Comparison of ENCODE assay signal across 8 cellular contexts in genomic region chr1:61337981-61338848, GRCh38.
DNase-seq lines count a peak whose midpoint lies in the region; ATAC-seq, FAIRE-seq and TF ChIP-seq lines count a peak whose summit lies in the region.

No MANE protein-coding gene starts in this region.

- peak; percentile 38 to 70 (median 58) for TF ChIP-seq CTCF in pancreas (IDR thresholded peaks at IDR 0.05)

- H3K27ac ChIP-seq in adipose tissue (ENCODE audit: low read depth, low read length) (peak overlapping the region; percentile 21), pancreas (peak overlapping the region; percentile 61 to 88 (median 68))

- peak overlapping the region in 2 of 4 donors; percentile 13 to 26 for H3K4me3 ChIP-seq in pancreas

- ATAC-seq in Right ventricle myocardium inferior (peak; percentile 84), pancreas (peak; percentile 93 to 97 (median 95)), HG02642 (IDR thresholded peaks at IDR 0.05; ENCODE audit: poor library complexity, unreplicated experiment) (no peak)
- no peak for ATAC-seq in stimulated activated naive CD8-positive, alpha-beta T cell treated with anti-CD3 and anti-CD28 coated beads, Interleukin-15, Interleukin-2, amounts not matched to agents 100 U/mL and 50 U/mL, for 24 hours

- H3K27me3 ChIP-seq in pancreas = no peaks in the 10 kb centered on the region

- intact Hi-C loops in Right ventricle myocardium inferior (cut with DNase I) = loop anchor here (1.0 to 5.0 kb wide), 6 partner anchors 96 to 286 kb away; no protein-coding TSS in a partner anchor
- intact Hi-C loops in pancreas (cut with DNase I) = loop anchor here in 1 of 3 donors (10.0 kb wide), 2 partner anchors 83 to 283 kb away; no protein-coding TSS in a partner anchor

- FAIRE-seq in G401.6 (lab: Jason Lieb, UNC) (peak; percentile 74), pancreas (lab: Jason Lieb, UNC) (no peak)

- no peaks in the 10 kb centered on the region for H3K9me3 ChIP-seq in pancreas

- peak; percentile 92 for DNase-seq in NCI-H2029 (lab: John Stamatoyannopoulos, UW)
- peak; percentile 73 for DNase-seq in Right ventricle myocardium inferior (ENCODE audit: missing footprints)
- DNase-seq in pancreas = peak in 5 of 6 donors; percentile 56 to 81 (median 73)
- DNase-seq in activated CD4-positive, alpha-beta T cell treated with anti-CD3 and anti-CD28 coated beads, Interleukin-2, amount 50 U/mL, for 4 hours = no peak
- no peak for DNase-seq in stimulated activated naive CD8-positive, alpha-beta T cell treated with anti-CD3 and anti-CD28 coated beads, Interleukin-15, Interleukin-2, amounts not matched to agents 100 U/mL and 50 U/mL, for 24 hours

- 14 to 27% (median 27%) methylated on average over 13 of the region's 13 CpGs for WGBS in adipose tissue, 3 donors
- WGBS in pancreas, 2 donors = 10 to 11% methylated on average over 13 of the region's 13 CpGs

- no peaks in the 10 kb centered on the region for H3K36me3 ChIP-seq in pancreas

- peaks cover 16 to 29% (median 24%) of the 10 kb centered on the region in 3 donors for H3K4me1 ChIP-seq in pancreas

Comparison
In these comparisons a context has a peak if more than half of its experiments do, and no peak if none do; other contexts are left out.
1. DNase-seq: peak in NCI-H2029 (single experiment), Right ventricle myocardium inferior (single experiment) and pancreas (5 of 6); none in activated CD4-positive, alpha-beta T cell treated with anti-CD3 and anti-CD28 coated beads, Interleukin-2, amount 50 U/mL, for 4 hours (0 of 2) and stimulated activated naive CD8-positive, alpha-beta T cell treated with anti-CD3 and anti-CD28 coated beads, Interleukin-15, Interleukin-2, amounts not matched to agents 100 U/mL and 50 U/mL, for 24 hours (single experiment).
2. ATAC-seq: peak in Right ventricle myocardium inferior (single experiment) and pancreas (4 of 4); none in HG02642 (single experiment) and stimulated activated naive CD8-positive, alpha-beta T cell treated with anti-CD3 and anti-CD28 coated beads, Interleukin-15, Interleukin-2, amounts not matched to agents 100 U/mL and 50 U/mL, for 24 hours (single experiment).